Comparison of ENCODE assay signal across 19 cellular contexts in genomic region chr13:21341637-21342422, GRCh38.
"Had no signal": no experiment of that assay in that cellular context is flagged by ENCODE, and none has a peak within 500 bp of the region (broad histone marks: within the 10 kb centered on the region; RNA-seq: fewer than 3 reads in every experiment).

No MANE protein-coding gene starts in this region.

- ATAC-seq: activated T-cell treated with anti-CD3 and anti-CD28 coated beads, Interleukin-2, amount 50 U/mL, for 4 hours; gastrocnemius medialis; left ventricle myocardium superior; sciatic nerve; stimulated activated memory B cell treated with anti-CD40 and anti-IgM and Interleukin-4, amounts not matched to agents 10 μg/mL and 1 μg/mL and 100 μg/mL, for 72 hours had no signal

- H3K27me3 ChIP-seq: esophagus squamous epithelium, gastrocnemius medialis, testis, vagina had no signal

- H3K27me3 Mint-ChIP-seq: stimulated activated memory B cell treated with anti-CD40 and anti-IgM and Interleukin-4, amounts not matched to agents 10 μg/mL and 1 μg/mL and 100 μg/mL, for 72 hours; type B pancreatic cell had no signal

- H3K36me3 Mint-ChIP-seq: stimulated activated memory B cell treated with anti-CD40 and anti-IgM and Interleukin-4, amounts not matched to agents 10 μg/mL and 1 μg/mL and 100 μg/mL, for 72 hours; type B pancreatic cell had no signal

- H3K4me1 ChIP-seq: esophagus squamous epithelium, gastrocnemius medialis, testis, vagina had no signal

- H3K4me3 Mint-ChIP-seq: activated T-cell treated with anti-CD3 and anti-CD28 coated beads, Interleukin-2, amount 50 U/mL, for 4 hours; endodermal cell; stimulated activated memory B cell treated with anti-CD40 and anti-IgM and Interleukin-4, amounts not matched to agents 10 μg/mL and 1 μg/mL and 100 μg/mL, for 72 hours; type B pancreatic cell had no signal

- H3K9me3 Mint-ChIP-seq: activated T-cell treated with anti-CD3 and anti-CD28 coated beads, Interleukin-2, amount 50 U/mL, for 4 hours; activated T-helper 2 cell treated with anti-CD3 and anti-CD28 coated beads, Interferon-gamma antibody, Interleukin-2, Interleukin-4, amounts not matched to agents 10 μg/mL and 5 μg/mL and 100 μg/mL, durations not matched to agents 14 hours and 24 hours and 36 hours; endodermal cell; stimulated activated memory B cell treated with anti-CD40 and anti-IgM and Interleukin-4, amounts not matched to agents 10 μg/mL and 1 μg/mL and 100 μg/mL, for 72 hours; type B pancreatic cell had no signal

- H3K9me3 ChIP-seq: esophagus squamous epithelium, gastrocnemius medialis, testis, vagina had no signal

- H3K27ac ChIP-seq: esophagus squamous epithelium, gastrocnemius medialis, testis, vagina, VCaP had no signal

- H3K4me3 ChIP-seq: esophagus squamous epithelium, gastrocnemius medialis, testis, vagina had no signal

- H3K27ac Mint-ChIP-seq: endodermal cell; stimulated activated memory B cell treated with anti-CD40 and anti-IgM and Interleukin-4, amounts not matched to agents 10 μg/mL and 1 μg/mL and 100 μg/mL, for 72 hours; type B pancreatic cell had no signal

- H3K36me3 ChIP-seq: esophagus squamous epithelium, gastrocnemius medialis, vagina had no signal

- DNase-seq: activated CD4-positive, CD25-positive, alpha-beta regulatory T cell treated with anti-CD3 and anti-CD28 coated beads, Interleukin-2, amount 50 U/mL, for 72 hours; activated CD8-positive, alpha-beta memory T cell treated with anti-CD3 and anti-CD28 coated beads, Interleukin-2, amount 50 U/mL, for 48 hours; activated naive CD4-positive, alpha-beta T cell; activated T-cell treated with anti-CD3 and anti-CD28 coated beads, Interleukin-2, amount 50 U/mL, for 4 hours; amygdala; cortex of kidney; endodermal cell; esophagus squamous epithelium; gastrocnemius medialis; hypothalamus; left ventricle myocardium superior; small intestine; testis had no signal
